In genomic region chr1:110638062-110638461, GRCh38 we compare ENCODE assay signal across 15 cellular contexts. TPM values are rescaled to one million over a fixed set of nuclear protein-coding genes. Genes with fewer than 3 reads are reported as not detected.
DNase-seq lines count a peak whose midpoint lies in the region; ATAC-seq, FAIRE-seq and TF ChIP-seq lines count a peak whose summit lies in the region.
"Had no signal": no experiment of that assay in that cellular context is flagged by ENCODE, and none has a peak within 500 bp of the region (broad histone marks: within the 10 kb centered on the region; RNA-seq: fewer than 3 reads in every experiment).

No MANE protein-coding gene starts in this region.

- H3K27ac ChIP-seq in WERI-Rb-1 (no peak overlapping the region), tibial artery (no peak overlapping the region)
- H3K27ac ChIP-seq: esophagus muscularis mucosa, neural progenitor cell had no signal

- peaks cover 81% of the 10 kb centered on the region for H3K4me1 Mint-ChIP-seq in activated CD4-positive, alpha-beta T cell treated with anti-CD3 and anti-CD28 coated beads, Interleukin-2, amount 10 ng/mL, durations not matched to agents 24 days and 14 days
- H3K4me1 Mint-ChIP-seq: neural progenitor cell had no signal

- FAIRE-seq in GM12891 (lab: Jason Lieb, UNC), result peak; percentile 35

- H3K4me3 ChIP-seq in WERI-Rb-1 (ENCODE audit: low read depth, low read length) (no peak overlapping the region), mucosa of descending colon (no peak overlapping the region), tibial artery (no peak overlapping the region)
- H3K4me3 ChIP-seq: esophagus muscularis mucosa, neural progenitor cell had no signal

- peak; percentile 60 for DNase-seq in activated CD4-positive, alpha-beta T cell treated with anti-CD3 and anti-CD28 coated beads, Interleukin-2, amount 10 ng/mL, durations not matched to agents 24 days and 14 days
- no peak for DNase-seq in activated CD4-positive, alpha-beta T cell treated with anti-CD3 and anti-CD28 coated beads for 48 hours
- DNase-seq in GM12891 (ENCODE audit: insufficient read length, low spot score), result no peak
- DNase-seq in WERI-Rb-1, result peak; percentile 66
- no peak for DNase-seq in mucosa of descending colon
- no peak for DNase-seq in tibial artery
- DNase-seq in NCI-H2029 treated with DMSO at 0.1 percent for 48 hours (lab: John Stamatoyannopoulos, UW), result no peak
- no peak for DNase-seq in stimulated activated naive CD8-positive, alpha-beta T cell treated with anti-CD3 and anti-CD28 coated beads, Interleukin-15, Interleukin-2, amounts not matched to agents 100 U/mL and 50 U/mL, for 24 hours
- DNase-seq: activated gamma-delta T cell treated with Interleukin-2 at 50 U/mL for 16 hours, islet precursor cell, mesenchymal stem cell, NCI-H2029, retina had no signal

- peaks cover 11% of the 10 kb centered on the region for H3K9me3 Mint-ChIP-seq in activated CD4-positive, alpha-beta T cell treated with anti-CD3 and anti-CD28 coated beads, Interleukin-2, amount 10 ng/mL, durations not matched to agents 24 days and 14 days
- H3K9me3 Mint-ChIP-seq: neural progenitor cell had no signal

- H3K4me1 ChIP-seq in mucosa of descending colon (ENCODE audit: low read depth) (peaks cover 9% of the 10 kb centered on the region), tibial artery (peaks cover 0 to 22% (median 15%) of the 10 kb centered on the region in 4 donors)
- H3K4me1 ChIP-seq: neural progenitor cell had no signal

- TF ChIP-seq CTCF in WERI-Rb-1 (IDR thresholded peaks at IDR 0.05; ENCODE audit: low read depth, low read length), result peak; percentile 58
- no peak for TF ChIP-seq CTCF in mucosa of descending colon (IDR thresholded peaks at IDR 0.05)
- TF ChIP-seq CTCF in tibial artery (IDR thresholded peaks at IDR 0.05), result no peak

- H3K36me3 ChIP-seq in WERI-Rb-1 (no peaks in the 10 kb centered on the region), mucosa of descending colon (ENCODE audit: low read depth) (no peaks in the 10 kb centered on the region), tibial artery (no peaks in the 10 kb centered on the region)
- H3K36me3 ChIP-seq: esophagus muscularis mucosa, neural progenitor cell had no signal

- H3K27me3 ChIP-seq in WERI-Rb-1 (ENCODE audit: insufficient read depth, low read depth, severe bottlenecking), result no peaks in the 10 kb centered on the region
- H3K27me3 ChIP-seq in tibial artery, result no peaks in the 10 kb centered on the region
- H3K27me3 ChIP-seq: esophagus muscularis mucosa, neural progenitor cell had no signal

- peak; percentile 7 for ATAC-seq in mucosa of descending colon
- no peak for ATAC-seq in stimulated activated naive CD8-positive, alpha-beta T cell treated with anti-CD3 and anti-CD28 coated beads, Interleukin-15, Interleukin-2, amounts not matched to agents 100 U/mL and 50 U/mL, for 24 hours

- H3K27me3 Mint-ChIP-seq in activated CD4-positive, alpha-beta T cell treated with anti-CD3 and anti-CD28 coated beads, Interleukin-2, amount 10 ng/mL, durations not matched to agents 24 days and 14 days, result no peaks in the 10 kb centered on the region

- peak overlapping the region; percentile 7 for H3K27ac Mint-ChIP-seq in activated CD4-positive, alpha-beta T cell treated with anti-CD3 and anti-CD28 coated beads, Interleukin-2, amount 10 ng/mL, durations not matched to agents 24 days and 14 days
- H3K27ac Mint-ChIP-seq: neural progenitor cell had no signal

- peaks cover 5% of the 10 kb centered on the region for H3K36me3 Mint-ChIP-seq in activated CD4-positive, alpha-beta T cell treated with anti-CD3 and anti-CD28 coated beads, Interleukin-2, amount 10 ng/mL, durations not matched to agents 24 days and 14 days (ENCODE audit: low read depth)
- H3K36me3 Mint-ChIP-seq: neural progenitor cell had no signal

- H3K9me3 ChIP-seq in WERI-Rb-1 (ENCODE audit: severe bottlenecking) (no peaks in the 10 kb centered on the region), mucosa of descending colon (no peaks in the 10 kb centered on the region), tibial artery (no peaks in the 10 kb centered on the region)
- H3K9me3 ChIP-seq: esophagus muscularis mucosa had no signal

- no peak for TF ChIP-seq POLR2A in GM12891 (IDR thresholded peaks at IDR 0.05; ENCODE audit: low read depth, low read length)

- intact Hi-C loops in activated CD4-positive, alpha-beta T cell treated with anti-CD3 and anti-CD28 coated beads, Interleukin-2, amount 10 ng/mL, durations not matched to agents 24 days and 14 days (cut with micrococcal nuclease), result loop anchor here (5.0 to 10.0 kb wide), 4 partner anchors 327 to 1099 kb away; partner anchors contain the start of genes INKA2 and LRIF1
- intact Hi-C loops in mucosa of descending colon (cut with DNase I, micrococcal nuclease) (no loop called here), tibial artery (cut with DNase I; ENCODE audit: low total_unique reads) (no loop called here)

- no peak overlapping the region for H3K4me3 Mint-ChIP-seq in activated CD4-positive, alpha-beta T cell treated with anti-CD3 and anti-CD28 coated beads, Interleukin-2, amount 10 ng/mL, durations not matched to agents 24 days and 14 days
- H3K4me3 Mint-ChIP-seq: neural progenitor cell had no signal

TF ChIP-seq in GM12891, 5 proteins besides CTCF, POLR2A, EP300 and RAD21:
- TF ChIP-seq POU2F2 (IDR thresholded peaks at IDR 0.05; ENCODE audit: low read depth, low read length), result no peak
- no peak for TF ChIP-seq POLR2AphosphoS5 (IDR thresholded peaks at IDR 0.05; ENCODE audit: low read depth, low read length)
- no peak for TF ChIP-seq SPI1 (IDR thresholded peaks at IDR 0.05; ENCODE audit: low read depth, low read length)
- no peak for TF ChIP-seq TAF1 (IDR thresholded peaks at IDR 0.05; ENCODE audit: low read depth, low read length)
- no peak for TF ChIP-seq PAX5 (IDR thresholded peaks at IDR 0.05; ENCODE audit: insufficient read depth, low read length, severe bottlenecking)

RNA-seq across cellular contexts. Expression of gene KCNA2, which starts 31.9 kb away (rescaled TPM):
- total RNA-seq in activated CD4-positive, alpha-beta T cell treated with anti-CD3 and anti-CD28 coated beads, Interleukin-2, amount 10 ng/mL, durations not matched to agents 24 days and 14 days, result 0.36 and 0.58 TPM in 2 replicates
- 0.10 TPM for polyA plus RNA-seq in GM12891 (2012; ENCODE audit: low read depth, missing spikeins)
- total RNA-seq in mucosa of descending colon, result 1 to 10 TPM in 1 of 3 donors, under 1 TPM in 2; 0.12 to 4.7 (median 0.46) TPM

RNA-seq across cellular contexts. Expression of gene KCNA3, which starts 36.7 kb away (rescaled TPM):
- total RNA-seq in activated CD4-positive, alpha-beta T cell treated with anti-CD3 and anti-CD28 coated beads, Interleukin-2, amount 10 ng/mL, durations not matched to agents 24 days and 14 days, result 26.9 and 29.5 TPM in 2 replicates
- polyA plus RNA-seq in GM12891 (2012; ENCODE audit: low read depth, missing spikeins), result 0.18 TPM
- 1 to 10 TPM; 1.5 to 2.7 (median 1.9) TPM for total RNA-seq in mucosa of descending colon

Comparison
In these comparisons a context has a peak if more than half of its experiments do, and no peak if none do; other contexts are left out.
1. DNase-seq: peak in activated CD4-positive, alpha-beta T cell treated with anti-CD3 and anti-CD28 coated beads, Interleukin-2, amount 10 ng/mL, durations not matched to agents 24 days and 14 days (single experiment) and WERI-Rb-1 (single experiment); none in activated CD4-positive, alpha-beta T cell treated with anti-CD3 and anti-CD28 coated beads for 48 hours (single experiment), GM12891 (single experiment), mucosa of descending colon (0 of 3), tibial artery (0 of 2), NCI-H2029 treated with DMSO at 0.1 percent for 48 hours (single experiment) and stimulated activated naive CD8-positive, alpha-beta T cell treated with anti-CD3 and anti-CD28 coated beads, Interleukin-15, Interleukin-2, amounts not matched to agents 100 U/mL and 50 U/mL, for 24 hours (single experiment).